Comparison of ENCODE assay signal across 8 cellular contexts in genomic region chr22:43151251-43152000, GRCh38. TPM values are rescaled to one million over a fixed set of nuclear protein-coding genes. Genes with fewer than 3 reads are reported as not detected.
DNase-seq lines count a peak whose midpoint lies in the region; ATAC-seq and TF ChIP-seq lines count a peak whose summit lies in the region.

TSPO (plus strand) TSS chr22:43151559; CDS start chr22:43159239, 7,680 bp downstream.

- H3K36me3 Mint-ChIP-seq in T-helper 2 cell treated with Interferon-gamma antibody and Interleukin-4, amounts not matched to agents 5 μg/mL and 100 μg/mL, for 36 hours (ENCODE audit: low read depth): no peaks in the 10 kb centered on the region

- no peaks in the 10 kb centered on the region for H3K27me3 Mint-ChIP-seq in T-helper 2 cell treated with Interferon-gamma antibody and Interleukin-4, amounts not matched to agents 5 μg/mL and 100 μg/mL, for 36 hours (ENCODE audit: low read depth)

- H3K27ac Mint-ChIP-seq in T-helper 2 cell treated with Interferon-gamma antibody and Interleukin-4, amounts not matched to agents 5 μg/mL and 100 μg/mL, for 36 hours: peak within 1 kb of the TSS; percentile 93

- WGBS in aorta, 2 donors: 0 to 1% methylated on average over 61 to 75 of the region's 75 CpGs

- H3K4me3 Mint-ChIP-seq in T-helper 2 cell treated with Interferon-gamma antibody and Interleukin-4, amounts not matched to agents 5 μg/mL and 100 μg/mL, for 36 hours: peak within 1 kb of the TSS; percentile 97

- no peaks in the 10 kb centered on the region for H3K9me3 Mint-ChIP-seq in T-helper 2 cell treated with Interferon-gamma antibody and Interleukin-4, amounts not matched to agents 5 μg/mL and 100 μg/mL, for 36 hours

- TF ChIP-seq CTCF in C4-2B (conservative IDR thresholded peaks at IDR 0.05): no peak
- no peak for TF ChIP-seq CTCF in HFF-Myc (IDR thresholded peaks at IDR 0.05; ENCODE audit: low read depth, low read length, missing control alignments)

- no peaks in the 10 kb centered on the region for H3K27me3 ChIP-seq in aorta (ENCODE audit: control insufficient read depth in 1 of 2, insufficient read depth in 2 of 2, low read length in 1 of 2)

- H3K9me3 ChIP-seq in aorta (ENCODE audit: control insufficient read depth, low read length): no peaks in the 10 kb centered on the region

- H3K36me3 ChIP-seq in aorta (ENCODE audit: control insufficient read depth in 1 of 2, insufficient read depth in 2 of 2, low read length in 1 of 2): no peaks in the 10 kb centered on the region

- no peaks in the 10 kb centered on the region for H3K4me1 ChIP-seq in aorta (ENCODE audit: control insufficient read depth in 1 of 2, insufficient read depth in 2 of 2, low read length in 2 of 2)

- ATAC-seq in aorta (ENCODE audit: low FRiP score): peak; percentile 89
- ATAC-seq in HG02970 (IDR thresholded peaks at IDR 0.05; ENCODE audit: low FRiP score, unreplicated experiment): no peak

- H3K4me1 Mint-ChIP-seq in T-helper 2 cell treated with Interferon-gamma antibody and Interleukin-4, amounts not matched to agents 5 μg/mL and 100 μg/mL, for 36 hours (ENCODE audit: low read depth): peaks cover 22% of the 10 kb centered on the region

- no peak for DNase-seq in HFF-Myc (ENCODE audit: extremely low read depth, low read depth)
- DNase-seq in T-helper 2 cell treated with Interferon-gamma antibody and Interleukin-4, amounts not matched to agents 5 μg/mL and 100 μg/mL, for 36 hours (ENCODE audit: low spot score): peak; percentile 53
- peak; percentile 76 for DNase-seq in astrocyte of the hippocampus (ENCODE audit: low read depth, low spot score)
- peak; percentile 85 for DNase-seq in hepatic stellate cell (ENCODE audit: low spot score)
- peak; percentile 65 for DNase-seq in putamen (ENCODE audit: low spot score)
- DNase-seq in aorta: peak; percentile 91 to 95

- H3K27ac ChIP-seq in C4-2B (peak within 1 kb of the TSS; percentile 90), aorta (ENCODE audit: low read depth in 1 of 2, low read length in 2 of 2) (peak within 1 kb of the TSS in 1 of 2 donors; percentile 87)

- intact Hi-C loops in aorta (cut with DNase I): no loop called here

- H3K4me3 ChIP-seq in HFF-Myc (replicated peaks; ENCODE audit: low read depth, low read length) (peak within 1 kb of the TSS; percentile 90), aorta (ENCODE audit: low read length in 2 of 2) (peak within 1 kb of the TSS; percentile 68 to 78)

RNA-seq across cellular contexts. Expression of gene TSPO, which starts in this region (rescaled TPM):
- 100 to 1,000 TPM in 1 of 2 donors, 10 to 100 TPM in 1; 88.7 to 120 TPM for total RNA-seq in aorta
- 100 to 1,000 TPM; 287 to 311 TPM for polyA plus RNA-seq in aorta
